12 cellular contexts compared by ENCODE assay signal in genomic region chr1:181208076-181208475, GRCh38.
"Had no signal": no experiment of that assay in that cellular context is flagged by ENCODE, and none has a peak within 500 bp of the region (broad histone marks: within the 10 kb centered on the region; RNA-seq: fewer than 3 reads in every experiment).

No MANE protein-coding gene starts in this region.

- H3K4me3 ChIP-seq: gastrocnemius medialis, lung, tibial artery had no signal

- H3K4me1 ChIP-seq: tibial artery had no signal

- H3K9me3 ChIP-seq: gastrocnemius medialis, tibial artery had no signal

- ATAC-seq: activated CD4-positive, alpha-beta T cell treated with anti-CD3 and anti-CD28 coated beads for 36 hours; gastrocnemius medialis; stimulated activated naive B cell treated with anti-CD40 and anti-IgM and Interleukin-4, amounts not matched to agents 10 μg/mL and 1 μg/mL and 100 μg/mL, for 72 hours; T-helper 17 cell had no signal

- H3K27me3 ChIP-seq: gastrocnemius medialis had no signal

- DNase-seq: activated CD4-positive, alpha-beta memory T cell treated with anti-CD3 and anti-CD28 coated beads for 36 hours; activated CD4-positive, alpha-beta T cell treated with anti-CD3 and anti-CD28 coated beads for 36 hours; activated gamma-delta T cell; activated naive CD8-positive, alpha-beta T cell treated with anti-CD3 and anti-CD28 coated beads, Interleukin-2, amount 10 ng/mL, durations not matched to agents 7 days and 5 days; activated T-cell treated with anti-CD3 and anti-CD28 coated beads, Interleukin-2, amount 50 U/mL, for 48 hours; effector CD8-positive, alpha-beta T cell; gastrocnemius medialis; stimulated activated CD4-positive, alpha-beta T cell treated with anti-CD3 and anti-CD28 coated beads, Interleukin-2, amount 100 ng/mL, for 48 hours; stimulated activated naive B cell treated with anti-CD40 and anti-IgM and Interleukin-4, amounts not matched to agents 10 μg/mL and 1 μg/mL and 100 μg/mL, for 72 hours; T-helper 17 cell; tibial artery had no signal

- H3K36me3 ChIP-seq: gastrocnemius medialis, tibial artery had no signal

- H3K27ac ChIP-seq: gastrocnemius medialis, tibial artery had no signal
